ENCODE assay signal across 14 cellular contexts in the genomic region with DNA sequence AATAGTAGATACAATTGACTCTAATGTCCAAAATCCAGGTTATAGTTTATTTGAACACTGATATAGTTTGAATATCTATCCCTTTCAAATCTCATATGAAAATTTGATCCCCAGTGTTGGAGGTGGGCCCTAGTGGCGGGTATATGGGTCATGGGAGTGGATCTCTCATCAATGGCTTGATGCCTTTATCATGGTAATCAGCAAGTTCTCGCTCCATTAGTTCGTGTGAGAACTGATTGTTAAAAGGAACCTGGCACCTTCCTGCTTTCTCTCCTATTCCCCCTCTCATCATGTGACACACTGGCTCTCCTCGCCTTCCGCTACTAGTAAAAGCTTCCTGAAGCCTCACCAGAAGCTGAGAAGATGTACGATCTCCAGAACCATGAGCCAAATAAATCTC.
DNase-seq lines count a peak whose midpoint lies in the region; ATAC-seq and TF ChIP-seq lines count a peak whose summit lies in the region.
"Had no signal": no experiment of that assay in that cellular context is flagged by ENCODE, and none has a peak within 500 bp of the region (broad histone marks: within the 10 kb centered on the region; RNA-seq: fewer than 3 reads in every experiment).

No MANE protein-coding gene starts in this region.

- H4K20me1 ChIP-seq in neural progenitor cell (ENCODE audit: low read depth): no peaks in the 10 kb centered on the region

- H3K9ac ChIP-seq in neural progenitor cell: no peak overlapping the region

- H3K4me3 Mint-ChIP-seq in WTC11: no peak overlapping the region
- H3K4me3 Mint-ChIP-seq in neural progenitor cell: no peak overlapping the region
- no peak overlapping the region for H3K4me3 Mint-ChIP-seq in T-helper 2 cell treated with Interferon-gamma antibody and Interleukin-4, amounts not matched to agents 5 μg/mL and 100 μg/mL, for 36 hours
- no peak overlapping the region for H3K4me3 Mint-ChIP-seq in CD8-positive, alpha-beta memory T cell
- H3K4me3 Mint-ChIP-seq: CD4-positive, alpha-beta memory T cell had no signal

- H3F3A ChIP-seq in neural progenitor cell (ENCODE audit: low read depth): no peaks in the 10 kb centered on the region

- H3K27me3 Mint-ChIP-seq in WTC11 (ENCODE audit: low read depth): no peaks in the 10 kb centered on the region
- no peaks in the 10 kb centered on the region for H3K27me3 Mint-ChIP-seq in neural progenitor cell (ENCODE audit: insufficient read depth, low read depth)
- H3K27me3 Mint-ChIP-seq in T-helper 2 cell treated with Interferon-gamma antibody and Interleukin-4, amounts not matched to agents 5 μg/mL and 100 μg/mL, for 36 hours (ENCODE audit: low read depth): no peaks in the 10 kb centered on the region
- H3K27me3 Mint-ChIP-seq in CD8-positive, alpha-beta memory T cell: no peaks in the 10 kb centered on the region

- no peak overlapping the region for H3K27ac Mint-ChIP-seq in WTC11
- peak overlapping the region; percentile 16 for H3K27ac Mint-ChIP-seq in neural progenitor cell
- H3K27ac Mint-ChIP-seq in T-helper 2 cell treated with Interferon-gamma antibody and Interleukin-4, amounts not matched to agents 5 μg/mL and 100 μg/mL, for 36 hours: no peak overlapping the region
- no peak overlapping the region for H3K27ac Mint-ChIP-seq in CD8-positive, alpha-beta memory T cell
- H3K27ac Mint-ChIP-seq: CD4-positive, alpha-beta memory T cell had no signal

- no peak overlapping the region for H3K4me2 ChIP-seq in neural progenitor cell

- H3K4me3 ChIP-seq in neural progenitor cell: no peak overlapping the region
- H3K4me3 ChIP-seq in CD8-positive, alpha-beta memory T cell (ENCODE audit: low read length): no peak overlapping the region

- H3K27ac ChIP-seq in neural progenitor cell: no peak overlapping the region
- no peak overlapping the region for H3K27ac ChIP-seq in CD8-positive, alpha-beta memory T cell (ENCODE audit: low read depth, low read length)

- H3K9me3 Mint-ChIP-seq in WTC11: peaks cover 7% of the 10 kb centered on the region
- peaks cover 31% of the 10 kb centered on the region for H3K9me3 Mint-ChIP-seq in neural progenitor cell
- H3K9me3 Mint-ChIP-seq in T-helper 2 cell treated with Interferon-gamma antibody and Interleukin-4, amounts not matched to agents 5 μg/mL and 100 μg/mL, for 36 hours: no peaks in the 10 kb centered on the region
- peaks cover 0 to 10% (median 2%) of the 10 kb centered on the region in 5 donors for H3K9me3 Mint-ChIP-seq in CD8-positive, alpha-beta memory T cell

- H3K36me3 ChIP-seq in neural progenitor cell: no peaks in the 10 kb centered on the region
- H3K36me3 ChIP-seq in CD8-positive, alpha-beta memory T cell (ENCODE audit: insufficient read depth, low read length): no peaks in the 10 kb centered on the region

- H3K4me1 Mint-ChIP-seq in WTC11: peaks cover 9% of the 10 kb centered on the region
- peaks cover 27% of the 10 kb centered on the region for H3K4me1 Mint-ChIP-seq in neural progenitor cell
- H3K4me1 Mint-ChIP-seq in T-helper 2 cell treated with Interferon-gamma antibody and Interleukin-4, amounts not matched to agents 5 μg/mL and 100 μg/mL, for 36 hours (ENCODE audit: low read depth): no peaks in the 10 kb centered on the region
- no peaks in the 10 kb centered on the region for H3K4me1 Mint-ChIP-seq in CD8-positive, alpha-beta memory T cell
- H3K4me1 Mint-ChIP-seq: CD4-positive, alpha-beta memory T cell had no signal

- CTCF ChIA-PET in WTC11 (lab: Charles Lee): no interaction called here
- CTCF ChIA-PET in CD8-positive, alpha-beta memory T cell (lab: Charles Lee): no interaction called here

- peak; percentile 76 for ATAC-seq in WTC11

- no peaks in the 10 kb centered on the region for H3K79me2 ChIP-seq in neural progenitor cell (ENCODE audit: low read depth)

- H2AFZ ChIP-seq in neural progenitor cell (replicated peaks): no peak overlapping the region

- TF ChIP-seq CTCF in WTC11 (IDR thresholded peaks at IDR 0.05) (no peak), neural progenitor cell (IDR thresholded peaks at IDR 0.05) (no peak)

- H3K9me3 ChIP-seq in neural progenitor cell (ENCODE audit: low read depth): no peaks in the 10 kb centered on the region
- no peaks in the 10 kb centered on the region for H3K9me3 ChIP-seq in CD8-positive, alpha-beta memory T cell (ENCODE audit: low read length)
- H3K9me3 ChIP-seq: Caco-2 had no signal

- POLR2A ChIA-PET in WTC11 (lab: Charles Lee): no interaction called here
- POLR2A ChIA-PET in CD8-positive, alpha-beta memory T cell (lab: Charles Lee): no interaction called here

- H3K36me3 Mint-ChIP-seq in WTC11 (no peaks in the 10 kb centered on the region; the same call in 1 of the 2 replicates), neural progenitor cell (peaks cover 27% of the 10 kb centered on the region)
- no peaks in the 10 kb centered on the region for H3K36me3 Mint-ChIP-seq in T-helper 2 cell treated with Interferon-gamma antibody and Interleukin-4, amounts not matched to agents 5 μg/mL and 100 μg/mL, for 36 hours (ENCODE audit: low read depth)
- H3K36me3 Mint-ChIP-seq in CD8-positive, alpha-beta memory T cell: no peaks in the 10 kb centered on the region
- H3K36me3 Mint-ChIP-seq: CD4-positive, alpha-beta memory T cell had no signal

- DNase-seq in WTC11 (ENCODE audit: low spot score) (no peak), iPS DF 19.7 (ENCODE audit: low read depth, low spot score) (peak; percentile 3), neural progenitor cell (ENCODE audit: low spot score) (no peak), GM03348 (ENCODE audit: low spot score) (no peak)
- DNase-seq in T-helper 2 cell treated with Interferon-gamma antibody and Interleukin-4, amounts not matched to agents 5 μg/mL and 100 μg/mL, for 36 hours (ENCODE audit: low spot score): no peak
- no peak for DNase-seq in CD8-positive, alpha-beta memory T cell
- DNase-seq: C1 segment of cervical spinal cord; Caco-2; CD4-positive, alpha-beta memory T cell; DMS153; DND-41; GDM1; H7; HCEC 1CT had no signal

- peaks cover 7% of the 10 kb centered on the region for H3K4me1 ChIP-seq in neural progenitor cell
- H3K4me1 ChIP-seq in CD8-positive, alpha-beta memory T cell (ENCODE audit: insufficient read depth, low read length): no peaks in the 10 kb centered on the region
- H3K4me1 ChIP-seq: Caco-2 had no signal

- no peaks in the 10 kb centered on the region for H3K27me3 ChIP-seq in neural progenitor cell
- H3K27me3 ChIP-seq in CD8-positive, alpha-beta memory T cell (ENCODE audit: insufficient read depth, low read length, poor library complexity, severe bottlenecking): no peaks in the 10 kb centered on the region

TF ChIP-seq in WTC11, 78 proteins besides CTCF, POLR2A, EP300 and RAD21:
- TF ChIP-seq, protein P1, sequence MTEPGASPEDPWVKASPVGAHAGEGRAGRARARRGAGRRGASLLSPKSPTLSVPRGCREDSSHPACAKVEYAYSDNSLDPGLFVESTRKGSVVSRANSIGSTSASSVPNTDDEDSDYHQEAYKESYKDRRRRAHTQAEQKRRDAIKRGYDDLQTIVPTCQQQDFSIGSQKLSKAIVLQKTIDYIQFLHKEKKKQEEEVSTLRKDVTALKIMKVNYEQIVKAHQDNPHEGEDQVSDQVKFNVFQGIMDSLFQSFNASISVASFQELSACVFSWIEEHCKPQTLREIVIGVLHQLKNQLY (CRISPR knock-in tag; IDR thresholded peaks at IDR 0.05): no peak
- no peak for TF ChIP-seq PRRX2 (CRISPR knock-in tag; IDR thresholded peaks at IDR 0.05)
- TF ChIP-seq USF2 (CRISPR knock-in tag; IDR thresholded peaks at IDR 0.05): peak; percentile 35; the same call in 1 of the 2 replicates
- TF ChIP-seq USF1 (CRISPR knock-in tag; IDR thresholded peaks at IDR 0.05): no peak
- TF ChIP-seq NR2C2 (CRISPR knock-in tag; IDR thresholded peaks at IDR 0.05): no peak
